2 cellular contexts compared by ENCODE assay signal in genomic region chr2:229270551-229271410, GRCh38.
TF ChIP-seq lines count a peak whose summit lies in the region.

Gene PID1, minus strand, starts transcription at chr2:229271287. Its CDS starts 244 bp downstream, at chr2:229271043.

TF ChIP-seq in A549, 52 proteins besides CTCF, POLR2A, EP300 and RAD21 (continued from another document):
- TF ChIP-seq RCOR1 (IDR thresholded peaks at IDR 0.05; ENCODE audit: low read depth, low read length) (no peak), CBX8 (IDR thresholded peaks at IDR 0.05) (no peak), ZFP36 (IDR thresholded peaks at IDR 0.05; ENCODE audit: borderline replicate concordance, partially characterized antibody) (no peak), FOSL2 (IDR thresholded peaks at IDR 0.05) (no peak), FOSL2 (CRISPR knock-in tag; IDR thresholded peaks at IDR 0.05) (no peak), CHD2 (IDR thresholded peaks at IDR 0.05; ENCODE audit: low read length, partially characterized antibody) (no peak), CHD4 (IDR thresholded peaks at IDR 0.05; ENCODE audit: borderline replicate concordance) (no peak), FOSB (CRISPR knock-in tag; IDR thresholded peaks at IDR 0.05) (no peak), HMGXB4 (CRISPR knock-in tag; IDR thresholded peaks at IDR 0.05; ENCODE audit: borderline replicate concordance) (no peak), BHLHE40 (IDR thresholded peaks at IDR 0.05; ENCODE audit: low read depth, low read length) (no peak), HOXB5 (CRISPR knock-in tag; IDR thresholded peaks at IDR 0.05) (no peak), ZSCAN20 (CRISPR knock-in tag; IDR thresholded peaks at IDR 0.05) (no peak), EHMT2 (IDR thresholded peaks at IDR 0.05; ENCODE audit: low read depth) (no peak)

TF ChIP-seq in liver, 16 proteins besides CTCF, POLR2A, EP300 and RAD21 (continued from another document):
- TF ChIP-seq ZBTB33 (IDR thresholded peaks at IDR 0.05), result no peak
